23 cellular contexts compared by ENCODE assay signal in genomic region chr6:160248538-160248937, GRCh38. TPM values are rescaled to one million over a fixed set of nuclear protein-coding genes. Genes with fewer than 3 reads are reported as not detected.
DNase-seq lines count a peak whose midpoint lies in the region; ATAC-seq and TF ChIP-seq lines count a peak whose summit lies in the region.
"Had no signal": no experiment of that assay in that cellular context is flagged by ENCODE, and none has a peak within 500 bp of the region (broad histone marks: within the 10 kb centered on the region; RNA-seq: fewer than 3 reads in every experiment).

No MANE protein-coding gene starts in this region.

- no peak overlapping the region for H3K4me2 ChIP-seq in GM23248 (ENCODE audit: unreplicated experiment)

- no peak overlapping the region for H2AFZ ChIP-seq in GM23248

- H3K9me3 ChIP-seq in GM23248 (ENCODE audit: low read depth) (no peaks in the 10 kb centered on the region), gastrocnemius medialis (no peaks in the 10 kb centered on the region)
- H3K9me3 ChIP-seq: gastroesophageal sphincter, ovary, stomach had no signal

- ATAC-seq in GM21528 (IDR thresholded peaks at IDR 0.05; ENCODE audit: low FRiP score, unreplicated experiment) (no peak), GM18511 (IDR thresholded peaks at IDR 0.05; ENCODE audit: unreplicated experiment) (no peak), gastrocnemius medialis (no peak)
- ATAC-seq: gastroesophageal sphincter had no signal

- H3F3A ChIP-seq in GM23248 (ENCODE audit: insufficient read depth), result no peaks in the 10 kb centered on the region

- H3K27ac ChIP-seq in GM23248 (no peak overlapping the region), rectal smooth muscle tissue (ENCODE audit: low read depth, low read length) (peak overlapping the region; percentile 17), gastrocnemius medialis (no peak overlapping the region)
- H3K27ac ChIP-seq: C4-2B, gastroesophageal sphincter, ovary, stomach, WERI-Rb-1 had no signal

- H3K4me1 ChIP-seq in GM23248 (ENCODE audit: insufficient read depth), result no peaks in the 10 kb centered on the region
- H3K4me1 ChIP-seq in rectal smooth muscle tissue (ENCODE audit: control insufficient read depth, insufficient read depth, low read length), result peaks cover 5% of the 10 kb centered on the region
- H3K4me1 ChIP-seq in gastrocnemius medialis, result no peaks in the 10 kb centered on the region
- H3K4me1 ChIP-seq: gastroesophageal sphincter had no signal

- no peaks in the 10 kb centered on the region for H3K36me3 ChIP-seq in GM23248 (ENCODE audit: low read depth)
- no peaks in the 10 kb centered on the region for H3K36me3 ChIP-seq in rectal smooth muscle tissue (ENCODE audit: control insufficient read depth, insufficient read depth, low read length)
- no peaks in the 10 kb centered on the region for H3K36me3 ChIP-seq in gastrocnemius medialis
- H3K36me3 ChIP-seq: gastroesophageal sphincter, ovary, stomach, WERI-Rb-1 had no signal

- H3K27me3 ChIP-seq in GM23248 (replicated peaks; ENCODE audit: insufficient read depth), result no peaks in the 10 kb centered on the region
- H3K27me3 ChIP-seq in rectal smooth muscle tissue (ENCODE audit: control insufficient read depth, insufficient read depth, low read length), result no peaks in the 10 kb centered on the region
- H3K27me3 ChIP-seq in gastrocnemius medialis, result no peaks in the 10 kb centered on the region
- H3K27me3 ChIP-seq: gastroesophageal sphincter, ovary, stomach had no signal

- H3K9ac ChIP-seq in GM23248 (no peak overlapping the region), rectal smooth muscle tissue (ENCODE audit: low read length) (no peak overlapping the region)

- in situ Hi-C loops in GM23248 (cut with MboI) (no loop called here), gastrocnemius medialis (cut with MboI; ENCODE audit: low sequenced_read_pairs in 4 of 4) (no loop called here)

- TF ChIP-seq CTCF in fibroblast of mammary gland (conservative IDR thresholded peaks at IDR 0.05; ENCODE audit: control insufficient read depth, insufficient read depth, low read depth, low read length), result no peak
- no peak for TF ChIP-seq CTCF in gastrocnemius medialis (IDR thresholded peaks at IDR 0.05 in 4 of 5, conservative IDR thresholded peaks at IDR 0.05 in 1 of 5)

- no peak for TF ChIP-seq POLR2A in gastrocnemius medialis (IDR thresholded peaks at IDR 0.05)

- H3K79me2 ChIP-seq in GM23248 (ENCODE audit: insufficient read depth), result no peaks in the 10 kb centered on the region

- DNase-seq in GM23248, result peak; percentile 15
- peak; percentile 17 for DNase-seq in RKO (ENCODE audit: low spot score)
- peak; percentile 24 for DNase-seq in fibroblast of mammary gland (ENCODE audit: low read depth)
- no peak for DNase-seq in NCI-H2196 treated with DMSO at 0.1 percent for 48 hours (lab: John Stamatoyannopoulos, UW; ENCODE audit: unreplicated experiment)
- no peak for DNase-seq in gastrocnemius medialis
- DNase-seq: activated naive CD4-positive, alpha-beta T cell treated with anti-CD3 and anti-CD28 coated beads for 36 hours; DND-41; effector CD8-positive, alpha-beta T cell; immature natural killer cell; NCI-H1694; NCI-H524; ovary; small intestine; stomach; SW 1271; WERI-Rb-1 had no signal

- H3K4me3 ChIP-seq in GM23248 (no peak overlapping the region), fibroblast of mammary gland (ENCODE audit: control insufficient read depth, low read depth, low read length) (no peak overlapping the region), rectal smooth muscle tissue (ENCODE audit: low read length) (no peak overlapping the region), gastrocnemius medialis (no peak overlapping the region)
- H3K4me3 ChIP-seq: gastroesophageal sphincter, ovary, stomach had no signal

- intact Hi-C loops in gastrocnemius medialis (cut with DNase I; ENCODE audit: low total_unique reads), result no loop called here

- H3K9me2 ChIP-seq in GM23248 (ENCODE audit: insufficient read depth), result no peaks in the 10 kb centered on the region

- WGBS in GM23248 (ENCODE audit: low coverage in 1 of 2, low lambda C conversion rate in 2 of 2, missing lambda C conversion rate in 2 of 2), 2 experiments, result 33 to 41% methylated on average over 1 of the region's 1 CpG

- H4K20me1 ChIP-seq in GM23248 (ENCODE audit: insufficient read depth), result no peaks in the 10 kb centered on the region

RNA-seq across cellular contexts. Expression of gene SLC22A2, which starts 10.1 kb away (rescaled TPM):
- total RNA-seq in GM23248 (2014; rRNA removed; shearing (Covaris generic)), result not detected in 2 replicates
- polyA plus RNA-seq in GM23248 (2016; fragmentation: Nextera tagmentation; extraction: Ambion mirVana), result not detected in 2 replicates
- total RNA-seq in gastrocnemius medialis, result not detected
- total RNA-seq: activated naive CD4-positive, alpha-beta T cell treated with anti-CD3 and anti-CD28 coated beads for 36 hours; cardiac septum; mononuclear cell; stomach had no signal
- polyA plus RNA-seq: immature natural killer cell, small intestine, stomach had no signal

Comparison
In these comparisons a context has a peak if more than half of its experiments do, and no peak if none do; other contexts are left out.
1. DNase-seq: peak in GM23248 (single experiment), RKO (single experiment) and fibroblast of mammary gland (single experiment); none in NCI-H2196 treated with DMSO at 0.1 percent for 48 hours (single experiment) and gastrocnemius medialis (0 of 2).